ENCODE assay signal across 10 cellular contexts in the genomic region with DNA sequence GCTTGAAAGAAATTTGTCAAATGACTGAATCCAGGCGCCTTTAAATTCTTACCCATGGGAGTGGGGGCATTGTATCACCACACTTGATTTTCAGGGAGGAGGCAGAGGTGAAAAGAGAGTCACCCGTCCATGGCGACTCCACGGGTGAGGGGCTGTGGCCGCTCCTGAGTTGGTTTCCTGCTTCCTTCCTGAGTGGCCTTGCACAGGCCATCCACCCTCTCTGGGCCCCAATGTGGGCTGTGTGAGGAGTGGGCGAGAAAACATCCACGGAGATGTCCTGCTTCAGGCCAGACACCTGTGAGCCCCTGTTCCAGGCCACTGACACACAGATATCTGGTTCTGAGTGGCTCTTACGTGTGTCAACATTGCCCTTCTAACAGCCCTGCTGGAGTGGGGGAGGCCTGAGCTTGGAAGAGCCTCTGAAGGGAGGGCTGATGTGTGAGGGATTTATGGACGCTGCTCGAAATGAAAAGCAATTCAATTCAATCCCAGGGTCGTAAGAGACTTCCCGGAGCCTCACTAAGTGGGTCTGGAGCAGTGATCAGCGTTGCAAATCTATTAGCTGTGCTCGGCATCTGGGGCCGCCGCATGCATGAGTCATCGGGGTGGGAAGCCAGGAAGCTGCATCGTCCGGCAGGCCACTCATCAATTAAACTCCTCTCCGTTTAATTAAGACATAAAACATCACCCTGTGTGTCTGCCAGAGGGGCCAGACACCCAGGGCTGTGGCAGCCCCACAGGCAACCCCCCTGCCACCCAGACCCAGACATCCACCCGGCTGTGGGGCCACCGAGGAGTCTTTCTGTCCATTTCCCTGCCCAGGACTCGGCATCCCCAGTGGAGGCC. TPM values are rescaled to one million over a fixed set of nuclear protein-coding genes. Genes with fewer than 3 reads are reported as not detected.
A peak's percentile ranks its signal among the peaks of the same experiment; 100 is the strongest.
DNase-seq lines count a peak whose midpoint lies in the region; ATAC-seq and TF ChIP-seq lines count a peak whose summit lies in the region.
"Had no signal": no experiment of that assay in that cellular context is flagged by ENCODE, and none has a peak within 500 bp of the region (broad histone marks: within the 10 kb centered on the region; RNA-seq: fewer than 3 reads in every experiment).

No MANE protein-coding gene starts in this region.

- peaks cover 3% of the 10 kb centered on the region; the same call in 1 of the 2 replicates for H3K9me3 ChIP-seq in HUES6 (ENCODE audit: control insufficient read depth, insufficient read depth, low read depth, low read length)
- peaks cover 3% of the 10 kb centered on the region for H3K9me3 ChIP-seq in WERI-Rb-1 (ENCODE audit: severe bottlenecking)

- H3K27ac ChIP-seq in HUES6 (ENCODE audit: low read depth, low read length) (no peak overlapping the region), WERI-Rb-1 (peak overlapping the region; percentile 83), mesendoderm (ENCODE audit: low read depth, low read length) (no peak overlapping the region)

- no peaks in the 10 kb centered on the region for H3K79me1 ChIP-seq in mesendoderm (ENCODE audit: low read length)

- H3K4me1 ChIP-seq in HUES6 (ENCODE audit: control insufficient read depth, insufficient read depth, low read length) (peaks cover 10% of the 10 kb centered on the region; the same call in 1 of the 2 replicates), mesendoderm (ENCODE audit: control insufficient read depth, low read depth, low read length) (peaks cover 3% of the 10 kb centered on the region)

- no peak for ATAC-seq in HG03432 (IDR thresholded peaks at IDR 0.05; ENCODE audit: unreplicated experiment)
- ATAC-seq: GM12878 had no signal

- no peaks in the 10 kb centered on the region for H3K79me2 ChIP-seq in mesendoderm (ENCODE audit: control insufficient read depth, insufficient read depth, low read length)

- H3K9ac ChIP-seq in HUES6 (ENCODE audit: low read length) (peak overlapping the region; percentile 29), mesendoderm (ENCODE audit: low read length) (peak overlapping the region; percentile 8)

- H2BK15ac ChIP-seq in mesendoderm (replicated peaks; ENCODE audit: low read depth): no peak overlapping the region

- no peak overlapping the region for H3K4me3 ChIP-seq in HUES6 (ENCODE audit: low read depth, low read length)
- no peak overlapping the region for H3K4me3 ChIP-seq in WERI-Rb-1 (ENCODE audit: low read depth, low read length)
- H3K4me3 ChIP-seq in mesendoderm (ENCODE audit: low read length): no peak overlapping the region
- H3K4me3 ChIP-seq: GM12878 had no signal

- H2BK5ac ChIP-seq in mesendoderm (ENCODE audit: low read length): no peak overlapping the region

- no peak overlapping the region for H3K23ac ChIP-seq in mesendoderm (ENCODE audit: low read length)

- H3K4ac ChIP-seq in mesendoderm (ENCODE audit: low read depth, low read length): no peak overlapping the region

- H3K27me3 ChIP-seq in HUES6 (ENCODE audit: control insufficient read depth, insufficient read depth, low read length) (peaks cover 3% of the 10 kb centered on the region; the same call in 1 of the 2 replicates), WERI-Rb-1 (ENCODE audit: insufficient read depth, low read depth, severe bottlenecking) (no peaks in the 10 kb centered on the region), mesendoderm (ENCODE audit: insufficient read depth, low read length, poor library complexity) (no peaks in the 10 kb centered on the region)

- H2BK120ac ChIP-seq in mesendoderm (ENCODE audit: low read depth, low read length): no peak overlapping the region

- no peak overlapping the region for H3K4me2 ChIP-seq in mesendoderm (ENCODE audit: low read length)

- no peak overlapping the region for H4K8ac ChIP-seq in mesendoderm (ENCODE audit: low read depth, low read length)

- H4K5ac ChIP-seq in mesendoderm (ENCODE audit: low read length): no peak overlapping the region

- no CpG with 5 or more reads among the region's 23 CpGs for WGBS in mesendoderm (ENCODE audit: extremely low coverage, insufficient coverage, low lambda C conversion rate)

- no peak overlapping the region for H3K18ac ChIP-seq in mesendoderm (ENCODE audit: low read length)

- peak overlapping the region; percentile 28 for H3K56ac ChIP-seq in mesendoderm (ENCODE audit: low read length)

- H3K36me3 ChIP-seq in HUES6 (ENCODE audit: control insufficient read depth, insufficient read depth, low read length) (no peaks in the 10 kb centered on the region), WERI-Rb-1 (no peaks in the 10 kb centered on the region; the same call in 1 of the 2 replicates), mesendoderm (ENCODE audit: control insufficient read depth, insufficient read depth, low read length) (no peaks in the 10 kb centered on the region)

- TF ChIP-seq CTCF in WERI-Rb-1 (IDR thresholded peaks at IDR 0.05; ENCODE audit: low read depth, low read length): no peak

- no peak overlapping the region for H2AK5ac ChIP-seq in mesendoderm (ENCODE audit: low read length)

- DNase-seq in COLO668 (lab: John Stamatoyannopoulos, UW; ENCODE audit: unreplicated experiment): peak; percentile 81
- peak; percentile 88 for DNase-seq in WERI-Rb-1
- peak; percentile 71 for DNase-seq in mesendoderm
- DNase-seq in ureter (ENCODE audit: low spot score): no peak
- no peak for DNase-seq in activated CD4-positive, alpha-beta T cell treated with anti-CD3 and anti-CD28 coated beads for 1 hour
- no peak for DNase-seq in iPS-NIHi11 (ENCODE audit: low spot score)

RNA-seq across cellular contexts. Expression of gene PRR23E, which starts 20.0 kb away (rescaled TPM):
- polyA plus RNA-seq in mesendoderm (2013, experiment 1 of 2): not detected
- polyA plus RNA-seq in mesendoderm (2013, experiment 2 of 2): not detected
- total RNA-seq in ureter: not detected
- total RNA-seq: activated CD8-positive, alpha-beta memory T cell treated with anti-CD3 and anti-CD28 coated beads for 36 hours; GM12878 had no signal
- polyA plus RNA-seq: GM12878 had no signal

Comparison
In these comparisons a context has a peak if more than half of its experiments do, and no peak if none do; other contexts are left out.
1. DNase-seq: peak in COLO668 (single experiment), WERI-Rb-1 (single experiment) and mesendoderm (single experiment); none in ureter (single experiment), activated CD4-positive, alpha-beta T cell treated with anti-CD3 and anti-CD28 coated beads for 1 hour (single experiment) and iPS-NIHi11 (single experiment).